Comparison of ENCODE assay signal across 1 cellular context in genomic region chr22:18884465-18884864, GRCh38. TPM values are rescaled to one million over a fixed set of nuclear protein-coding genes. Genes with fewer than 3 reads are reported as not detected.
"Had no signal": no experiment of that assay in that cellular context is flagged by ENCODE, and none has a peak within 500 bp of the region (broad histone marks: within the 10 kb centered on the region; RNA-seq: fewer than 3 reads in every experiment).

No MANE protein-coding gene starts in this region.

RNA-seq across cellular contexts. Expression of gene PRODH, which starts 51.6 kb away (rescaled TPM):
- total RNA-seq: IMR-90 had no signal
